Comparison of ENCODE assay signal across 29 cellular contexts in genomic region chr5:161641444-161641843, GRCh38.
"Had no signal": no experiment of that assay in that cellular context is flagged by ENCODE, and none has a peak within 500 bp of the region (broad histone marks: within the 10 kb centered on the region; RNA-seq: fewer than 3 reads in every experiment).

No MANE protein-coding gene starts in this region.

- H3K4me1 ChIP-seq: neural progenitor cell, pancreas, parathyroid adenoma, prostate gland, psoas muscle, right atrium auricular region, right lobe of liver, sigmoid colon, spleen had no signal

- H2AFZ ChIP-seq: neural progenitor cell, parathyroid adenoma had no signal

- DNase-seq: naive thymus-derived CD4-positive, alpha-beta T cell; naive thymus-derived CD8-positive, alpha-beta T cell; natural killer cell; nephron progenitor cell; nucleus accumbens; occipital lobe; ovary; pancreas; posterior cingulate gyrus; psoas muscle; retina; right cardiac atrium; right lobe of liver; sigmoid colon; small intestine; spleen; stimulated activated CD4-positive, alpha-beta T cell treated with anti-CD3 and anti-CD28 coated beads, Interleukin-12 subunit alpha, Interleukin-12 subunit beta, amount 100 ng/mL, for 4 hours; stimulated activated CD4-positive, alpha-beta T cell treated with anti-CD3 and anti-CD28 coated beads, Interleukin-15, amount 100 ng/mL, for 24 hours; stimulated activated CD4-positive, alpha-beta T cell treated with anti-CD3 and anti-CD28 coated beads, Interleukin-1b, Interleukin-23, amount 100 ng/mL, for 48 hours; stimulated activated CD4-positive, alpha-beta T cell treated with anti-CD3 and anti-CD28 coated beads, Interleukin-2, amount 100 ng/mL, for 24 hours had no signal

- H3K27ac ChIP-seq: neural progenitor cell, neutrophil, ovary, pancreas, parathyroid adenoma, prostate gland, psoas muscle, right atrium auricular region, right lobe of liver, sigmoid colon, skin epidermis, spleen had no signal

- ATAC-seq: naive thymus-derived CD4-positive, alpha-beta T cell; naive thymus-derived CD8-positive, alpha-beta T cell; natural killer cell; natural killer cell treated with Interleukin-12 subunit alpha and Interleukin-12 subunit beta and Interleukin-15 and Interleukin-18, amount 100 ng/mL, for 72 hours; pancreas; psoas muscle; right cardiac atrium; right lobe of liver; sciatic nerve had no signal

- H3K4me3 ChIP-seq: neural progenitor cell, ovary, pancreas, prostate gland, psoas muscle, right atrium auricular region, right lobe of liver, sigmoid colon, skin epidermis, smooth muscle cell, spleen had no signal

- H3K36me3 ChIP-seq: neural progenitor cell, neutrophil, ovary, pancreas, prostate gland, right atrium auricular region, right lobe of liver, sigmoid colon, spleen had no signal

- H3K9me3 ChIP-seq: neutrophil, ovary, pancreas, prostate gland, psoas muscle, right atrium auricular region, right lobe of liver, sigmoid colon, spleen had no signal

- H3K9ac ChIP-seq: neural progenitor cell, parathyroid adenoma had no signal

- H3K4me2 ChIP-seq: neural progenitor cell, smooth muscle cell had no signal

- H3K27me3 ChIP-seq: neural progenitor cell, neutrophil, ovary, pancreas, right atrium auricular region, right lobe of liver, sigmoid colon, spleen had no signal

- H3K79me2 ChIP-seq: parathyroid adenoma had no signal
